ENCODE assay signal across 18 cellular contexts in genomic region chr13:47004552-47004951, GRCh38.
"Had no signal": no experiment of that assay in that cellular context is flagged by ENCODE, and none has a peak within 500 bp of the region (broad histone marks: within the 10 kb centered on the region; RNA-seq: fewer than 3 reads in every experiment).

No MANE protein-coding gene starts in this region.

- H3K27ac Mint-ChIP-seq: dendritic cell treated with granulocyte-macrophage colony-stimulating factor and Interleukin-4, amounts not matched to agents 40 ng/mL and 50 ng/mL, for 4 days; immature natural killer cell; naive B cell had no signal

- ATAC-seq: gastrocnemius medialis, left cardiac atrium, lower lobe of right lung, sciatic nerve had no signal

- H3K4me3 Mint-ChIP-seq: dendritic cell treated with granulocyte-macrophage colony-stimulating factor and Interleukin-4, amounts not matched to agents 40 ng/mL and 50 ng/mL, for 4 days; immature natural killer cell; naive B cell; nephron had no signal

- H3K4me3 ChIP-seq: gastrocnemius medialis, left ventricle myocardium inferior, lower lobe of right lung, skin epidermis had no signal

- DNase-seq: cerebellar nuclear complex; erythroblast; gastrocnemius medialis; immature natural killer cell; kidney; left cardiac atrium; left ventricle myocardium inferior; lower lobe of right lung; naive B cell; posterior cingulate gyrus; stimulated activated CD4-positive, alpha-beta T cell treated with anti-CD3 and anti-CD28 coated beads, Interleukin-2, amount 100 ng/mL, for 24 hours; stimulated activated CD4-positive, alpha-beta T cell treated with anti-CD3 and anti-CD28 coated beads, Interleukin-4, amount 100 ng/mL, for 4 hours; stimulated activated naive CD4-positive, alpha-beta T cell treated with Interleukin-2 at 50 U/mL for 16 hours; trophoblast cell had no signal

- H3K9me3 Mint-ChIP-seq: dendritic cell treated with granulocyte-macrophage colony-stimulating factor and Interleukin-4, amounts not matched to agents 40 ng/mL and 50 ng/mL, for 4 days; naive B cell; nephron had no signal

- H3K4me1 Mint-ChIP-seq: immature natural killer cell, naive B cell had no signal

- H3K36me3 Mint-ChIP-seq: immature natural killer cell, naive B cell had no signal
